9 cellular contexts compared by ENCODE assay signal in genomic region chr1:182629674-182630073, GRCh38. TPM values are rescaled to one million over a fixed set of nuclear protein-coding genes. Genes with fewer than 3 reads are reported as not detected.
DNase-seq lines count a peak whose midpoint lies in the region; ATAC-seq, FAIRE-seq and TF ChIP-seq lines count a peak whose summit lies in the region.
"Had no signal": no experiment of that assay in that cellular context is flagged by ENCODE, and none has a peak within 500 bp of the region (broad histone marks: within the 10 kb centered on the region; RNA-seq: fewer than 3 reads in every experiment).

No MANE protein-coding gene starts in this region.

- peak overlapping the region; percentile 57 to 72 for H3K27ac Mint-ChIP-seq in natural killer cell

- ATAC-seq in HG03095 (IDR thresholded peaks at IDR 0.05; ENCODE audit: unreplicated experiment) = peak; percentile 44
- peak; percentile 90 to 97 (median 92) for ATAC-seq in natural killer cell

- no peak for TF ChIP-seq POLR2A in GM12891 (IDR thresholded peaks at IDR 0.05; ENCODE audit: low read depth, low read length)

- peak overlapping the region; percentile 60 for H3K4me3 Mint-ChIP-seq in natural killer cell

- H3K9me3 Mint-ChIP-seq in natural killer cell = no peaks in the 10 kb centered on the region

- H3K36me3 Mint-ChIP-seq in natural killer cell = no peaks in the 10 kb centered on the region

- intact Hi-C loops in natural killer cell (cut with micrococcal nuclease) = loop anchor here (1.0 kb wide), 1 partner anchor 13 kb away; no protein-coding TSS in a partner anchor

- TF ChIP-seq CTCF in natural killer cell (IDR thresholded peaks at IDR 0.05) = no peak

- peak; percentile 78 for FAIRE-seq in GM12891 (lab: Jason Lieb, UNC)

- peaks cover 49 to 87% of the 10 kb centered on the region in 2 donors for H3K27me3 Mint-ChIP-seq in natural killer cell (ENCODE audit: low read depth in 2 of 2)

- H3K4me1 Mint-ChIP-seq in natural killer cell = peaks cover 38 to 47% of the 10 kb centered on the region in 2 donors

- DNase-seq in GM12891 (ENCODE audit: insufficient read length, low spot score) = no peak
- peak; percentile 30 to 46 for DNase-seq in activated CD4-positive, alpha-beta T cell treated with anti-CD3 and anti-CD28 coated beads, Interleukin-2, amount 50 U/mL, for 24 hours (ENCODE audit: low read depth in 1 of 2, low spot score in 1 of 2)
- DNase-seq in natural killer cell = peak; percentile 66
- no peak for DNase-seq in NCI-H187 treated with DMSO at 0.1 percent for 48 hours (lab: John Stamatoyannopoulos, UW)
- DNase-seq in superior temporal gyrus (ENCODE audit: extremely low spot score) = no peak
- DNase-seq in NCI-H2227 treated with DMSO at 0.1 percent for 48 hours (lab: John Stamatoyannopoulos, UW) = no peak
- no peak for DNase-seq in effector CD8-positive, alpha-beta T cell (lab: John Stamatoyannopoulos, UW)

TF ChIP-seq in GM12891, 5 proteins besides CTCF, POLR2A, EP300 and RAD21:
- no peak for TF ChIP-seq TAF1 (IDR thresholded peaks at IDR 0.05; ENCODE audit: low read depth, low read length)
- TF ChIP-seq SPI1 (IDR thresholded peaks at IDR 0.05; ENCODE audit: low read depth, low read length) = no peak
- no peak for TF ChIP-seq PAX5 (IDR thresholded peaks at IDR 0.05; ENCODE audit: insufficient read depth, low read length, severe bottlenecking)
- TF ChIP-seq POLR2AphosphoS5 (IDR thresholded peaks at IDR 0.05; ENCODE audit: low read depth, low read length) = no peak
- TF ChIP-seq POU2F2 (IDR thresholded peaks at IDR 0.05; ENCODE audit: low read depth, low read length) = no peak

RNA-seq across cellular contexts. Expression of gene RGS16, which starts 25.5 kb away (rescaled TPM):
- polyA plus RNA-seq in GM12891 (2012; ENCODE audit: low read depth, missing spikeins) = 40.3 TPM
- 1 to 10 TPM; 1.3 to 9.6 (median 4.2) TPM for total RNA-seq in natural killer cell

RNA-seq across cellular contexts. Expression of gene RNASEL, which starts 40.6 kb away (rescaled TPM):
- 2.8 TPM for polyA plus RNA-seq in GM12891 (2012; ENCODE audit: low read depth, missing spikeins)
- 1 to 10 TPM; 3.3 to 5.8 (median 4.8) TPM for total RNA-seq in natural killer cell

RNA-seq across cellular contexts. Expression of gene RGS8, which starts 54.7 kb away (rescaled TPM):
- polyA plus RNA-seq in GM12891 (2012; ENCODE audit: low read depth, missing spikeins) = 0.09 TPM
- not detected for total RNA-seq in natural killer cell
- total RNA-seq: Peyer's patch had no signal

Comparison
In these comparisons a context has a peak if more than half of its experiments do, and no peak if none do; other contexts are left out.
1. DNase-seq: peak in activated CD4-positive, alpha-beta T cell treated with anti-CD3 and anti-CD28 coated beads, Interleukin-2, amount 50 U/mL, for 24 hours (2 of 2) and natural killer cell (single experiment); none in GM12891 (single experiment), NCI-H187 treated with DMSO at 0.1 percent for 48 hours (single experiment), superior temporal gyrus (single experiment), NCI-H2227 treated with DMSO at 0.1 percent for 48 hours (single experiment) and effector CD8-positive, alpha-beta T cell (single experiment).